Comparison of ENCODE assay signal across 21 cellular contexts in the genomic region with DNA sequence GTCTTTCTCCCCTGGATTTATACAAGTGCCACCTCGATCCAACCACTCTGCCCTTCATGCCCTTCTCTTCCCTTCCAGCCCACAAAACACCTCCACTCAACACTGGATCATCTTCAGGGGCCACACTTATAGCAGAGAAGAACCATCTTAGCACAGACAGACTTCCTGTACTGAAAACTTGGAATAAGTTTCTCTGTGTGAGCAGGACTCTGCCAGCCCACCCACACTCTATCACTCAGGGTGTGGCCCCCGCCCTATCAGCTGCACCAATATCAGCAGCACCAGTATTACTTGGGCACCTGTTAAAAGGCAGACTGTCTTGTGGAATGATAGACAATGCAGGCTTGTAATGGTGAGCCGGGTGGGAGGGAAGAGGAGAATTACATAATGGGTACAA.
DNase-seq lines count a peak whose midpoint lies in the region; ATAC-seq and TF ChIP-seq lines count a peak whose summit lies in the region.
"Had no signal": no experiment of that assay in that cellular context is flagged by ENCODE, and none has a peak within 500 bp of the region (broad histone marks: within the 10 kb centered on the region; RNA-seq: fewer than 3 reads in every experiment).

No MANE protein-coding gene starts in this region.

- peak overlapping the region; percentile 81 for H3K27ac Mint-ChIP-seq in T-helper 1 cell treated with Interleukin-12 subunit alpha and Interleukin-12 subunit beta and Interleukin-4 antibody, amounts not matched to agents 30 μg/mL and 1 μg/mL, for 36 hours
- no peak overlapping the region for H3K27ac Mint-ChIP-seq in GM23338
- peak overlapping the region; percentile 20 for H3K27ac Mint-ChIP-seq in activated T-helper 2 cell treated with anti-CD3 and anti-CD28 coated beads, Interferon-gamma antibody, Interleukin-2, Interleukin-4, amounts not matched to agents 10 μg/mL and 5 μg/mL and 100 μg/mL, durations not matched to agents 14 hours and 24 hours and 36 hours
- H3K27ac Mint-ChIP-seq in naive thymus-derived CD8-positive, alpha-beta T cell, result peak overlapping the region; percentile 88 to 98 (median 94)
- H3K27ac Mint-ChIP-seq: H9, memory B cell, nephron had no signal

- H3K27ac ChIP-seq in GM23338 (ENCODE audit: low read depth) (no peak overlapping the region), right atrium auricular region (no peak overlapping the region)
- H3K27ac ChIP-seq: 22Rv1, ascending aorta, hepatocyte, prostate gland had no signal

- POLR2A ChIA-PET in naive thymus-derived CD8-positive, alpha-beta T cell (lab: Charles Lee), result interaction anchor here (0.5 to 5.0 kb wide), 13 partner anchors 10 to 111 kb away, joined by 3 to 68 read pairs (median 5); a partner anchor contains a TSS

- no peaks in the 10 kb centered on the region for H3K27me3 ChIP-seq in GM23338 (ENCODE audit: insufficient read depth)
- H3K27me3 ChIP-seq in right atrium auricular region, result no peaks in the 10 kb centered on the region
- H3K27me3 ChIP-seq: ascending aorta, hepatocyte had no signal

- peaks cover 29% of the 10 kb centered on the region for H3K36me3 Mint-ChIP-seq in T-helper 1 cell treated with Interleukin-12 subunit alpha and Interleukin-12 subunit beta and Interleukin-4 antibody, amounts not matched to agents 30 μg/mL and 1 μg/mL, for 36 hours (ENCODE audit: low read depth)
- no peaks in the 10 kb centered on the region for H3K36me3 Mint-ChIP-seq in GM23338 (ENCODE audit: low read depth)
- H3K36me3 Mint-ChIP-seq in activated T-helper 2 cell treated with anti-CD3 and anti-CD28 coated beads, Interferon-gamma antibody, Interleukin-2, Interleukin-4, amounts not matched to agents 10 μg/mL and 5 μg/mL and 100 μg/mL, durations not matched to agents 14 hours and 24 hours and 36 hours (ENCODE audit: low read depth), result peaks cover 23% of the 10 kb centered on the region
- peaks cover 7 to 28% (median 23%) of the 10 kb centered on the region in 3 donors for H3K36me3 Mint-ChIP-seq in naive thymus-derived CD8-positive, alpha-beta T cell

- no peaks in the 10 kb centered on the region for H3F3A ChIP-seq in GM23338 (replicated peaks; ENCODE audit: low read depth)

- TF ChIP-seq CTCF in GM23338 (conservative IDR thresholded peaks at IDR 0.05; ENCODE audit: low read depth in 2 of 2) (no peak), right atrium auricular region (IDR thresholded peaks at IDR 0.05) (no peak)

- no peaks in the 10 kb centered on the region for H3K79me2 ChIP-seq in GM23338 (replicated peaks; ENCODE audit: insufficient read depth)
- H3K79me2 ChIP-seq: hepatocyte had no signal

- peaks cover 11% of the 10 kb centered on the region for H3K4me1 ChIP-seq in GM23338 (ENCODE audit: insufficient read depth)
- no peaks in the 10 kb centered on the region for H3K4me1 ChIP-seq in right atrium auricular region
- H3K4me1 ChIP-seq: ascending aorta, prostate gland had no signal

- ATAC-seq in GM23338, result no peak
- peak; percentile 5 to 7 for ATAC-seq in naive thymus-derived CD8-positive, alpha-beta T cell
- no peak for ATAC-seq in HG03108 (IDR thresholded peaks at IDR 0.05; ENCODE audit: unreplicated experiment)

- peaks cover 61% of the 10 kb centered on the region for H3K4me1 Mint-ChIP-seq in T-helper 1 cell treated with Interleukin-12 subunit alpha and Interleukin-12 subunit beta and Interleukin-4 antibody, amounts not matched to agents 30 μg/mL and 1 μg/mL, for 36 hours (ENCODE audit: low read depth)
- peaks cover 11% of the 10 kb centered on the region; the same call in 2 of the 3 replicates for H3K4me1 Mint-ChIP-seq in GM23338
- H3K4me1 Mint-ChIP-seq in activated T-helper 2 cell treated with anti-CD3 and anti-CD28 coated beads, Interferon-gamma antibody, Interleukin-2, Interleukin-4, amounts not matched to agents 10 μg/mL and 5 μg/mL and 100 μg/mL, durations not matched to agents 14 hours and 24 hours and 36 hours (ENCODE audit: low read depth), result peaks cover 59% of the 10 kb centered on the region
- H3K4me1 Mint-ChIP-seq in naive thymus-derived CD8-positive, alpha-beta T cell, result peaks cover 56 to 96% (median 95%) of the 10 kb centered on the region in 4 donors

- H3K4me3 ChIP-seq in GM23338 (no peak overlapping the region), right atrium auricular region (no peak overlapping the region)
- H3K4me3 ChIP-seq: ascending aorta, hepatocyte, prostate gland, smooth muscle cell had no signal

- H2AFZ ChIP-seq in GM23338, result peak overlapping the region; percentile 85
- H2AFZ ChIP-seq: hepatocyte had no signal

- no peaks in the 10 kb centered on the region for H3K9me3 Mint-ChIP-seq in T-helper 1 cell treated with Interleukin-12 subunit alpha and Interleukin-12 subunit beta and Interleukin-4 antibody, amounts not matched to agents 30 μg/mL and 1 μg/mL, for 36 hours
- no peaks in the 10 kb centered on the region for H3K9me3 Mint-ChIP-seq in GM23338
- no peaks in the 10 kb centered on the region for H3K9me3 Mint-ChIP-seq in activated T-helper 2 cell treated with anti-CD3 and anti-CD28 coated beads, Interferon-gamma antibody, Interleukin-2, Interleukin-4, amounts not matched to agents 10 μg/mL and 5 μg/mL and 100 μg/mL, durations not matched to agents 14 hours and 24 hours and 36 hours
- H3K9me3 Mint-ChIP-seq in naive thymus-derived CD8-positive, alpha-beta T cell, result peaks cover 0 to 4% (median 0%) of the 10 kb centered on the region in 9 donors
- H3K9me3 Mint-ChIP-seq: H9, memory B cell, nephron had no signal

- DNase-seq in T-helper 1 cell, result no peak
- no peak for DNase-seq in GM23338 (ENCODE audit: low spot score)
- no peak for DNase-seq in activated T-helper 2 cell treated with anti-CD3 and anti-CD28 coated beads, Interferon-gamma antibody, Interleukin-2, Interleukin-4, amounts not matched to agents 10 μg/mL and 5 μg/mL and 100 μg/mL, durations not matched to agents 14 hours and 24 hours and 36 hours (ENCODE audit: low spot score)
- DNase-seq in naive thymus-derived CD8-positive, alpha-beta T cell, result peak in 1 of 10 donors; percentile 18
- DNase-seq in right atrium auricular region (ENCODE audit: low spot score), result no peak
- DNase-seq in inferior parietal cortex (ENCODE audit: extremely low spot score), result no peak
- DNase-seq: activated CD4-positive, CD25-positive, alpha-beta regulatory T cell; H9; kidney; NCI-H2081 treated with DMSO at 0.1 percent for 48 hours; Right ventricle myocardium superior; stimulated activated CD8-positive, alpha-beta memory T cell treated with anti-CD3 and anti-CD28 coated beads, Interleukin-4, amount 100 ng/mL, for 48 hours had no signal

- peaks cover 4% of the 10 kb centered on the region for H3K27me3 Mint-ChIP-seq in T-helper 1 cell treated with Interleukin-12 subunit alpha and Interleukin-12 subunit beta and Interleukin-4 antibody, amounts not matched to agents 30 μg/mL and 1 μg/mL, for 36 hours (ENCODE audit: low read depth)
- H3K27me3 Mint-ChIP-seq in GM23338 (ENCODE audit: insufficient read depth, low read depth, poor library complexity), result peaks cover 3% of the 10 kb centered on the region
- peaks cover 25% of the 10 kb centered on the region for H3K27me3 Mint-ChIP-seq in activated T-helper 2 cell treated with anti-CD3 and anti-CD28 coated beads, Interferon-gamma antibody, Interleukin-2, Interleukin-4, amounts not matched to agents 10 μg/mL and 5 μg/mL and 100 μg/mL, durations not matched to agents 14 hours and 24 hours and 36 hours (ENCODE audit: low read depth)
- H3K27me3 Mint-ChIP-seq in naive thymus-derived CD8-positive, alpha-beta T cell, result no peaks in the 10 kb centered on the region
- H3K27me3 Mint-ChIP-seq: memory B cell had no signal

- H3K9me2 ChIP-seq in GM23338 (ENCODE audit: insufficient read depth), result peaks cover 13% of the 10 kb centered on the region

- H3K36me3 ChIP-seq in GM23338 (ENCODE audit: insufficient read depth) (no peaks in the 10 kb centered on the region), right atrium auricular region (no peaks in the 10 kb centered on the region)
- H3K36me3 ChIP-seq: ascending aorta, prostate gland had no signal

- H3K9me3 ChIP-seq in right atrium auricular region, result no peaks in the 10 kb centered on the region
- H3K9me3 ChIP-seq: ascending aorta, prostate gland had no signal

- peak overlapping the region; percentile 72 for H3K4me3 Mint-ChIP-seq in T-helper 1 cell treated with Interleukin-12 subunit alpha and Interleukin-12 subunit beta and Interleukin-4 antibody, amounts not matched to agents 30 μg/mL and 1 μg/mL, for 36 hours
- no peak overlapping the region for H3K4me3 Mint-ChIP-seq in GM23338
- H3K4me3 Mint-ChIP-seq in activated T-helper 2 cell treated with anti-CD3 and anti-CD28 coated beads, Interferon-gamma antibody, Interleukin-2, Interleukin-4, amounts not matched to agents 10 μg/mL and 5 μg/mL and 100 μg/mL, durations not matched to agents 14 hours and 24 hours and 36 hours (ENCODE audit: low read depth), result peak overlapping the region; percentile 28
- peak overlapping the region; percentile 64 to 90 (median 80) for H3K4me3 Mint-ChIP-seq in naive thymus-derived CD8-positive, alpha-beta T cell
- H3K4me3 Mint-ChIP-seq: H9, nephron had no signal

- no peak overlapping the region; the same call in 1 of the 2 replicates for H3K4me2 ChIP-seq in GM23338
- H3K4me2 ChIP-seq: hepatocyte, smooth muscle cell had no signal

- no peaks in the 10 kb centered on the region for H4K20me1 ChIP-seq in GM23338 (replicated peaks; ENCODE audit: insufficient read depth)

- intact Hi-C loops in activated T-helper 2 cell treated with anti-CD3 and anti-CD28 coated beads, Interferon-gamma antibody, Interleukin-2, Interleukin-4, amounts not matched to agents 10 μg/mL and 5 μg/mL and 100 μg/mL, durations not matched to agents 14 hours and 24 hours and 36 hours (cut with micrococcal nuclease), result no loop called here

Comparison
In these comparisons a context has a peak if more than half of its experiments do, and no peak if none do; other contexts are left out.
1. ATAC-seq: peak in naive thymus-derived CD8-positive, alpha-beta T cell (2 of 2); none in GM23338 (single experiment) and HG03108 (single experiment).